ENCODE assay signal across 1 cellular context in genomic region chr22:17631076-17631565, GRCh38.
TF ChIP-seq lines count a peak whose summit lies in the region.

No MANE protein-coding gene starts in this region.

TF ChIP-seq in K562, 482 proteins besides CTCF, POLR2A, EP300 and RAD21:
- peak; percentile 72; the same call in 1 of the 2 replicates for TF ChIP-seq ZBTB33 (CRISPR knock-in tag; IDR thresholded peaks at IDR 0.05)
- TF ChIP-seq ZNF57 (CRISPR knock-in tag; IDR thresholded peaks at IDR 0.05): no peak
